In the genomic region with DNA sequence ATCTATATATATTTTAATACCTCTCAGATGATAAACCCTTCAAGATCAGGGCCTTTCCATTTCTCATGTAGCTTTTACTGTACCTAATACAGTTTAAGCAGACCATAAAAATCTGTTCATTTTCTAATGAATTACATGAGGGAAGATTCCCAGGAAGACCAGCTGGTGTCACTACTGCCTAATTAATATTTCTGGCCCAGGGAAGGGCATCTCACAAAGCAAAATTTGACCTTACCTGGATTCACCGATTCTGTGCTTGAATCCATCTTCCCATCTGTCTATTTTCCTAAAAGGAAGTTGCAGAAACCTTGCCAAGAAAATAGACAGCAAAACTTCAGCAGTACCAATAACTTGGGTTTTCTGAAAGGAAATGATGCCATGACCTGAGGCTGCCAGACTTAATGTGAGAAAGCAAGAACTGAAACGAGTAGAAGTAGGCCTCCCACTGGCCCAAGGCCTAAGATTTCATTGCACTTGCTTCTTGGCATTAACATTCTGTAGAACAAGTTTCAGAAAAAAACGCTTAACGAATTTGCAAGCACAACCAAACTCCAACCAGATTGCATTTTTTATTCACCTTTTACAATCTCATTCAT, we compare ENCODE assay signal across 8 cellular contexts.
DNase-seq lines count a peak whose midpoint lies in the region; ATAC-seq and TF ChIP-seq lines count a peak whose summit lies in the region.

No MANE protein-coding gene starts in this region.

- H3K36me3 ChIP-seq in left ventricle myocardium inferior (no peaks in the 10 kb centered on the region), RWPE2 (ENCODE audit: low read depth) (no peaks in the 10 kb centered on the region)

- H3K4me3 ChIP-seq in left ventricle myocardium inferior (no peak overlapping the region), RWPE2 (ENCODE audit: severe bottlenecking) (no peak overlapping the region)

- TF ChIP-seq CTCF in left ventricle myocardium inferior (IDR thresholded peaks at IDR 0.05; ENCODE audit: borderline replicate concordance) (peak; percentile 73), RWPE2 (IDR thresholded peaks at IDR 0.05; ENCODE audit: poor library complexity, severe bottlenecking) (peak; percentile 72)

- H3K9me3 ChIP-seq in left ventricle myocardium inferior (replicated peaks): no peaks in the 10 kb centered on the region
- H3K9me3 ChIP-seq in RWPE2 (ENCODE audit: severe bottlenecking): no peaks in the 10 kb centered on the region

- H3K27me3 ChIP-seq in left ventricle myocardium inferior (ENCODE audit: low read depth) (peaks cover 6% of the 10 kb centered on the region), RWPE2 (ENCODE audit: insufficient read depth, poor library complexity, severe bottlenecking) (no peaks in the 10 kb centered on the region)

- ATAC-seq in Right ventricle myocardium superior (ENCODE audit: poor library complexity): no peak
- ATAC-seq in HG03045 (IDR thresholded peaks at IDR 0.05; ENCODE audit: unreplicated experiment): peak; percentile 53
- ATAC-seq in RWPE2 (ENCODE audit: low read depth): peak; percentile 41; the same call in 2 of the 3 replicates

- H3K4me1 ChIP-seq in left ventricle myocardium inferior (no peaks in the 10 kb centered on the region), RWPE2 (ENCODE audit: insufficient read depth, poor library complexity, severe bottlenecking) (no peaks in the 10 kb centered on the region)

- no peak for DNase-seq in left ventricle myocardium inferior
- no peak for DNase-seq in Right ventricle myocardium superior
- no peak for DNase-seq in RWPE2 (ENCODE audit: low spot score)
- peak; percentile 23 for DNase-seq in glomerular endothelial cell (ENCODE audit: extremely low read depth, low read depth, low spot score)
- peak; percentile 62 for DNase-seq in superior temporal gyrus (ENCODE audit: extremely low spot score)
- DNase-seq in globus pallidus (ENCODE audit: low spot score): no peak
- DNase-seq in HK-2 (ENCODE audit: unreplicated experiment): no peak

- intact Hi-C loops in left ventricle myocardium inferior (cut with micrococcal nuclease): loop anchor here (2.0 kb wide), 1 partner anchor 256 kb away; no protein-coding TSS in a partner anchor
- intact Hi-C loops in Right ventricle myocardium superior (cut with DNase I): loop anchor here (2.0 kb wide), 1 partner anchor 258 kb away; no protein-coding TSS in a partner anchor

- H3K27ac ChIP-seq in left ventricle myocardium inferior (replicated peaks) (no peak overlapping the region), RWPE2 (ENCODE audit: poor library complexity, severe bottlenecking) (no peak overlapping the region)

Comparison
In these comparisons a context has a peak if more than half of its experiments do, and no peak if none do; other contexts are left out.
1. DNase-seq: peak in glomerular endothelial cell (single experiment) and superior temporal gyrus (single experiment); none in left ventricle myocardium inferior (single experiment), Right ventricle myocardium superior (single experiment), RWPE2 (single experiment), globus pallidus (single experiment) and HK-2 (single experiment).